Comparison of ENCODE assay signal across 1 cellular context in the genomic region with DNA sequence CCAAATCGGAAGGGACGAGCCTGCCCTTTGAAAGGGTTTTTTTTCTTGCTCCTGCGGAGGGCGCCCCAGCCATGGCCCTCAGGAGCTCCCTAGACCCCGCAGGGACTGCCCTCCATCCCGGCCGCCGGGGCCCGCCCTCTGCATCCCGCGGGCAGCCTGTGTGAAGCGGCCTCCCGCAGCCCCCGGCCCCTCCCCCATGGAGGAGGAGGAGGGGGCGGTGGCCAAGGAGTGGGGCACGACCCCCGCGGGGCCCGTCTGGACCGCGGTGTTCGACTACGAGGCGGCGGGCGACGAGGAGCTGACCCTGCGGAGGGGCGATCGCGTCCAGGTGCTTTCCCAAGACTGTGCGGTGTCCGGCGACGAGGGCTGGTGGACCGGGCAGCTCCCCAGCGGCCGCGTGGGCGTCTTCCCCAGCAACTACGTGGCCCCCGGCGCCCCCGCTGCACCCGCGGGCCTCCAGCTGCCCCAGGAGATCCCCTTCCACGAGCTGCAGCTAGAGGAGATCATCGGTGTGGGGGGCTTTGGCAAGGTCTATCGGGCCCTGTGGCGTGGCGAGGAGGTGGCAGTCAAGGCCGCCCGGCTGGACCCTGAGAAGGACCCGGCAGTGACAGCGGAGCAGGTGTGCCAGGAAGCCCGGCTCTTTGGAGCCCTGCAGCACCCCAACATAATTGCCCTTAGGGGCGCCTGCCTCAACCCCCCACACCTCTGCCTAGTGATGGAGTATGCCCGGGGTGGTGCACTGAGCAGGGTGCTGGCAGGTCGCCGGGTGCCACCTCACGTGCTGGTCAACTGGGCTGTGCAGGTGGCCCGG.
TF ChIP-seq lines count a peak whose summit lies in the region.

No MANE protein-coding gene starts in this region.

TF ChIP-seq in SK-N-SH, 30 proteins besides CTCF, POLR2A, EP300 and RAD21 (continued from another document):
- TF ChIP-seq, protein P1, sequence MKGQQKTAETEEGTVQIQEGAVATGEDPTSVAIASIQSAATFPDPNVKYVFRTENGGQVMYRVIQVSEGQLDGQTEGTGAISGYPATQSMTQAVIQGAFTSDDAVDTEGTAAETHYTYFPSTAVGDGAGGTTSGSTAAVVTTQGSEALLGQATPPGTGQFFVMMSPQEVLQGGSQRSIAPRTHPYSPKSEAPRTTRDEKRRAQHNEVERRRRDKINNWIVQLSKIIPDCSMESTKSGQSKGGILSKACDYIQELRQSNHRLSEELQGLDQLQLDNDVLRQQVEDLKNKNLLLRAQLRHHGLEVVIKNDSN (IDR thresholded peaks at IDR 0.05; ENCODE audit: borderline replicate concordance, low read depth) = 0 out of 2 replicates have a peak, but pooled peaks have one; percentile 7
